Comparison of ENCODE assay signal across 1 cellular context in the genomic region with DNA sequence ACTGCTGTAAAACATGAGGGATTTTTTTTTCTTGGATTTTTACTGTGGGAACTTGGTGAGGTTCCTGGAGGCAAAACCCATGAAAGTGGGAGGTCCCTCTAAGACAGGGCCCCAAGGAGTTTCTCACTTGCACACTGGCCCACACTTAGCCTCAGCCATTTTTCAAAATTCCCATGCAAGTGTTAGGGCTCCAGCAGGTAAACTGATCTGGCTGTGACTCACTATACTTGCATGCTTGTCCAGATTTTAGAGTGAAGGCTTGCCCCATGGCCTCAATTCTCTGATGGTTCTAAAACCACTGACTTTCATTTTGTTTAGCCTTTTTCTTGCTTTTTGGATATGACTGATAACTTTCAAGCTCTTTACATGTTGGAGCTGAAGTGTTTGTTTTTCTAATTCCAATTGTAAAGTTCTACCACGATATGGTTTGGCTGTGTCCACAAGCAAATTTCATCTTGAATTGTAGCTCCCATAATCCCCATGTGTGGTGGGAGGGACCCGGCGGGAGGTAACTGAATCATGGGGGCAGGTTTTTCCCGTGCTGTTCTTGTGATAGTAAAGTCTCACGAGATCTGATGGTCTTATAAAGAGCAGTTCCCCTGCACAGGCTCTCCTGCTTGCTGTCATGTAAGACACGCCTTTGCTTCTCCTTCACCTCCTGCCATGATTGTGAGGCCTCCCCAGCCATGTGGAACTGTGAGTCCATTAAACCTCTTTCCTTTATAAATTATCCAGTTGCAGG.
TF ChIP-seq lines count a peak whose summit lies in the region.

No MANE protein-coding gene starts in this region.

TF ChIP-seq in IMR-90, 13 proteins besides CTCF, POLR2A, EP300 and RAD21 (continued from another document):
- TF ChIP-seq, protein P1, sequence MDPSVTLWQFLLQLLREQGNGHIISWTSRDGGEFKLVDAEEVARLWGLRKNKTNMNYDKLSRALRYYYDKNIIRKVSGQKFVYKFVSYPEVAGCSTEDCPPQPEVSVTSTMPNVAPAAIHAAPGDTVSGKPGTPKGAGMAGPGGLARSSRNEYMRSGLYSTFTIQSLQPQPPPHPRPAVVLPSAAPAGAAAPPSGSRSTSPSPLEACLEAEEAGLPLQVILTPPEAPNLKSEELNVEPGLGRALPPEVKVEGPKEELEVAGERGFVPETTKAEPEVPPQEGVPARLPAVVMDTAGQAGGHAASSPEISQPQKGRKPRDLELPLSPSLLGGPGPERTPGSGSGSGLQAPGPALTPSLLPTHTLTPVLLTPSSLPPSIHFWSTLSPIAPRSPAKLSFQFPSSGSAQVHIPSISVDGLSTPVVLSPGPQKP (IDR thresholded peaks at IDR 0.05; ENCODE audit: borderline replicate concordance, low read depth, low read length), result no peak
- TF ChIP-seq SMC3 (IDR thresholded peaks at IDR 0.05; ENCODE audit: low read depth, low read length) (no peak), CHD1 (IDR thresholded peaks at IDR 0.05; ENCODE audit: low read depth, low read length) (no peak), RCOR1 (IDR thresholded peaks at IDR 0.05; ENCODE audit: insufficient replicate concordance, low read length) (no peak), FOS (IDR thresholded peaks at IDR 0.05; ENCODE audit: low read depth, low read length) (no peak), RFX5 (IDR thresholded peaks at IDR 0.05; ENCODE audit: low read depth, low read length) (no peak), CEBPB (IDR thresholded peaks at IDR 0.05; ENCODE audit: low read depth, low read length) (no peak), MAFK (IDR thresholded peaks at IDR 0.05; ENCODE audit: low read depth, low read length) (no peak), MAZ (IDR thresholded peaks at IDR 0.05; ENCODE audit: borderline replicate concordance, low read depth, low read length) (no peak), BHLHE40 (IDR thresholded peaks at IDR 0.05; ENCODE audit: low read depth, low read length) (no peak)
- TF ChIP-seq, protein P2, sequence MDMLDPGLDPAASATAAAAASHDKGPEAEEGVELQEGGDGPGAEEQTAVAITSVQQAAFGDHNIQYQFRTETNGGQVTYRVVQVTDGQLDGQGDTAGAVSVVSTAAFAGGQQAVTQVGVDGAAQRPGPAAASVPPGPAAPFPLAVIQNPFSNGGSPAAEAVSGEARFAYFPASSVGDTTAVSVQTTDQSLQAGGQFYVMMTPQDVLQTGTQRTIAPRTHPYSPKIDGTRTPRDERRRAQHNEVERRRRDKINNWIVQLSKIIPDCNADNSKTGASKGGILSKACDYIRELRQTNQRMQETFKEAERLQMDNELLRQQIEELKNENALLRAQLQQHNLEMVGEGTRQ (IDR thresholded peaks at IDR 0.05; ENCODE audit: low read depth, low read length), result no peak
